Comparison of ENCODE assay signal across 8 cellular contexts in the genomic region with DNA sequence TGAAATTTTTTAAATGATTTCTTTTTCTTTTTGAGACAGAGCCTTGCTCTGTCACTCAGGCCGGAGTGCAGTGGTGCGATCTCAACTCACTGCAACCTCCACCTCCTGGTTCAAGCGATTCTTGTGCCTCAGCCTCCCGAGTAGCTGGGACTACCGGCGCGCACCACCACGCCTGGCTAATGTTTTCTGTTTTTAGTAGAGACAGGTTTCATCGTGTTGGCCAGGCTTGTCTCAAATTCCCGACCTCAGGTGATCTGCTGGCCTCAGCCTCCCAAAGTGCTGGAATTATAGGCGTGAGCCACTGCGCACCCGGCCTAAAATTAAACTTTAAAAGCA. TPM values are rescaled to one million over a fixed set of nuclear protein-coding genes. Genes with fewer than 3 reads are reported as not detected.
DNase-seq lines count a peak whose midpoint lies in the region; ATAC-seq and TF ChIP-seq lines count a peak whose summit lies in the region.
"Not testable (repeated sequence)": the region's sequence is repeated elsewhere in the genome, so short reads cannot be mapped to it uniquely, and the experiment has no call there.

No MANE protein-coding gene starts in this region.

- not testable (repeated sequence) for H3F3A ChIP-seq in neural progenitor cell (ENCODE audit: low read depth)

- not testable (repeated sequence) for H2BK120ac ChIP-seq in IMR-90 (ENCODE audit: low read depth, low read length)

- H3K14ac ChIP-seq in IMR-90 (replicated peaks; ENCODE audit: low read depth, low read length) = not testable (repeated sequence)

- H3K27me3 Mint-ChIP-seq in CD4-positive, CD25-positive, alpha-beta regulatory T cell; T-helper 17 cell; endothelial cell (ENCODE audit: unreplicated experiment); neural progenitor cell (ENCODE audit: insufficient read depth, low read depth): not testable (repeated sequence)

- not testable (repeated sequence) for H3K18ac ChIP-seq in IMR-90 (ENCODE audit: low read depth, low read length)

- not testable (repeated sequence) for H2BK5ac ChIP-seq in IMR-90 (ENCODE audit: low read depth, low read length, poor library complexity, severe bottlenecking)

- not testable (repeated sequence) for H4K20me1 ChIP-seq in IMR-90 (ENCODE audit: insufficient read depth, low read length)
- peaks cover 31% of the 10 kb centered on the region for H4K20me1 ChIP-seq in neural progenitor cell (ENCODE audit: low read depth)

- H3K79me1 ChIP-seq in IMR-90 (ENCODE audit: low read depth in 1 of 2, low read length in 2 of 2) = peaks cover 18 to 43% of the 10 kb centered on the region in 2 experiments; a peak in 3 of 4 replicates

- TF ChIP-seq POLR2A in IMR-90 (IDR thresholded peaks at IDR 0.05; ENCODE audit: low read depth, low read length) = not testable (repeated sequence)

- H3K23ac ChIP-seq in IMR-90 (ENCODE audit: low read depth, low read length) = not testable (repeated sequence)

- TF ChIP-seq CTCF in IMR-90 (conservative IDR thresholded peaks at IDR 0.05; ENCODE audit: low read depth, low read length); endothelial cell (IDR thresholded peaks at IDR 0.05; ENCODE audit: unreplicated experiment); neural progenitor cell (IDR thresholded peaks at IDR 0.05): not testable (repeated sequence)

- peak overlapping the region; percentile 92 to 97 (median 94) for H3K4me3 Mint-ChIP-seq in CD4-positive, CD25-positive, alpha-beta regulatory T cell
- H3K4me3 Mint-ChIP-seq in T-helper 17 cell (peak overlapping the region; percentile 97), endothelial cell (ENCODE audit: unreplicated experiment) (peak overlapping the region; percentile 95), neural progenitor cell (peak overlapping the region; percentile 93)

- peaks cover 33 to 61% (median 45%) of the 10 kb centered on the region in 4 donors for H3K4me1 Mint-ChIP-seq in CD4-positive, CD25-positive, alpha-beta regulatory T cell
- H3K4me1 Mint-ChIP-seq in T-helper 17 cell (peaks cover 25% of the 10 kb centered on the region), endothelial cell (ENCODE audit: unreplicated experiment) (peaks cover 10% of the 10 kb centered on the region), neural progenitor cell (peaks cover 18% of the 10 kb centered on the region)

- H2AK5ac ChIP-seq in IMR-90 (ENCODE audit: low read depth, low read length) = not testable (repeated sequence)

- not testable (repeated sequence) for H3K36me3 Mint-ChIP-seq in CD4-positive, CD25-positive, alpha-beta regulatory T cell; T-helper 17 cell (ENCODE audit: low read depth); endothelial cell (ENCODE audit: low read depth, unreplicated experiment); neural progenitor cell

- H3K36me3 ChIP-seq in CD4-positive, CD25-positive, alpha-beta regulatory T cell (ENCODE audit: control insufficient read depth, insufficient read depth, low read length); IMR-90 (ENCODE audit: control insufficient read depth, insufficient read depth, low read length); adipocyte (ENCODE audit: control insufficient read depth, insufficient read depth, low read length, severe bottlenecking); neural progenitor cell; subcutaneous abdominal adipose tissue (ENCODE audit: control insufficient read depth in 5 of 5, insufficient read depth in 5 of 5, low read length in 5 of 5): not testable (repeated sequence)

- peaks cover 63% of the 10 kb centered on the region for H3K79me2 ChIP-seq in neural progenitor cell (ENCODE audit: low read depth)

- in situ Hi-C loops in IMR-90 (cut with MboI; ENCODE audit: low sequenced_read_pairs) = not testable (repeated sequence)

- not testable (repeated sequence) for H3K27me3 ChIP-seq in CD4-positive, CD25-positive, alpha-beta regulatory T cell (ENCODE audit: control insufficient read depth, insufficient read depth, low read length); IMR-90 (ENCODE audit: control insufficient read depth, insufficient read depth, low read length); adipocyte (replicated peaks; ENCODE audit: control insufficient read depth, insufficient read depth, low read length); neural progenitor cell; subcutaneous abdominal adipose tissue (ENCODE audit: control insufficient read depth in 5 of 5, insufficient read depth in 4 of 5, low read length in 5 of 5)

- H2AK9ac ChIP-seq in IMR-90 (replicated peaks; ENCODE audit: low read depth, low read length, poor library complexity) = not testable (repeated sequence)

- dilution Hi-C loops in IMR-90 (cut with HindIII; ENCODE audit: low sequenced_read_pairs, unreplicated experiment) = not testable (repeated sequence)

- CTCF ChIA-PET in IMR-90 (lab: Yijun Ruan, JAX) = not testable (repeated sequence)

- H3K4me2 ChIP-seq in IMR-90 (ENCODE audit: low read depth, low read length) = peak overlapping the region; percentile 46; the same call in 1 of the 2 replicates
- peak overlapping the region; percentile 96 for H3K4me2 ChIP-seq in neural progenitor cell

- not testable (repeated sequence) for TF ChIP-seq RAD21 in IMR-90 (IDR thresholded peaks at IDR 0.05; ENCODE audit: low read length)

- H4K5ac ChIP-seq in IMR-90 (ENCODE audit: low read depth, low read length) = not testable (repeated sequence)

- not testable (repeated sequence) for H3K9me3 ChIP-seq in CD4-positive, CD25-positive, alpha-beta regulatory T cell (ENCODE audit: control insufficient read depth in 2 of 2, low read length in 2 of 2); IMR-90 (ENCODE audit: control insufficient read depth, insufficient read depth, low read length); T-helper 17 cell (ENCODE audit: control insufficient read depth, low read length, poor library complexity, severe bottlenecking); adipocyte (ENCODE audit: control insufficient read depth, low read length); iPS-18c (ENCODE audit: control insufficient read depth, insufficient read depth, low read length); neural progenitor cell (ENCODE audit: low read depth); subcutaneous abdominal adipose tissue (ENCODE audit: control insufficient read depth in 5 of 5, low read length in 5 of 5)

- POLR2A ChIA-PET in IMR-90 (lab: Charles Lee; ENCODE audit: unreplicated experiment) = not testable (repeated sequence)

- H3K9me3 Mint-ChIP-seq in CD4-positive, CD25-positive, alpha-beta regulatory T cell; endothelial cell (ENCODE audit: unreplicated experiment); neural progenitor cell: not testable (repeated sequence)

- WGBS in IMR-90 (ENCODE audit: extremely low coverage in 2 of 2, insufficient read length in 1 of 2), 2 experiments = 70% methylated on average over 2 of the region's 13 CpGs; no CpG with 5 or more reads in 1 of the 2 experiments

- H3K4ac ChIP-seq in IMR-90 (ENCODE audit: low read depth, low read length) = not testable (repeated sequence)

- not testable (repeated sequence) for H3K56ac ChIP-seq in IMR-90 (ENCODE audit: extremely low read depth, insufficient read depth, low read length)

- not testable (repeated sequence) for DNase-seq in CD4-positive, CD25-positive, alpha-beta regulatory T cell; IMR-90; T-helper 17 cell; adipocyte (ENCODE audit: low read depth); endothelial cell (ENCODE audit: low spot score); neural progenitor cell (ENCODE audit: low spot score)

- ATAC-seq in CD4-positive, CD25-positive, alpha-beta regulatory T cell (ENCODE audit: low read depth in 2 of 2); IMR-90 (ENCODE audit: low read depth); T-helper 17 cell: not testable (repeated sequence)

- H2BK15ac ChIP-seq in IMR-90 (ENCODE audit: low read depth, low read length) = not testable (repeated sequence)

- not testable (repeated sequence) for H2AFZ ChIP-seq in IMR-90 (replicated peaks; ENCODE audit: low read length, poor library complexity); neural progenitor cell (replicated peaks)

- not testable (repeated sequence) for H3K9ac ChIP-seq in IMR-90 (ENCODE audit: low read depth, low read length); neural progenitor cell; subcutaneous abdominal adipose tissue (ENCODE audit: low read length in 5 of 5)
- H3K9ac ChIP-seq in adipocyte (ENCODE audit: low read length) = peak overlapping the region; percentile 88

- not testable (repeated sequence) for BruUV-seq in IMR-90 (replicated peaks; lab: Mats Ljungman, UMichigan)

- not testable (repeated sequence) for H2BK20ac ChIP-seq in IMR-90 (ENCODE audit: low read depth, low read length)

- peak overlapping the region; percentile 97 for H3K27ac ChIP-seq in CD4-positive, CD25-positive, alpha-beta regulatory T cell (ENCODE audit: insufficient read depth, low read length, poor library complexity, severe bottlenecking)
- not testable (repeated sequence) for H3K27ac ChIP-seq in IMR-90 (ENCODE audit: insufficient read depth, low read length); neural progenitor cell; subcutaneous abdominal adipose tissue (ENCODE audit: low read depth, low read length)

- not testable (repeated sequence) for H4K91ac ChIP-seq in IMR-90 (ENCODE audit: insufficient read depth, low read depth, low read length)

- H4K8ac ChIP-seq in IMR-90 (ENCODE audit: low read depth in 2 of 2, low read length in 2 of 2) = not testable (repeated sequence)

- peaks cover 57% of the 10 kb centered on the region for H3K4me1 ChIP-seq in CD4-positive, CD25-positive, alpha-beta regulatory T cell (ENCODE audit: control insufficient read depth, insufficient read depth, low read length, poor library complexity, severe bottlenecking)
- not testable (repeated sequence) for H3K4me1 ChIP-seq in IMR-90 (ENCODE audit: control insufficient read depth, insufficient read depth, low read length)
- H3K4me1 ChIP-seq in adipocyte (ENCODE audit: control insufficient read depth, insufficient read depth, low read length) (peaks cover 29% of the 10 kb centered on the region), neural progenitor cell (peaks cover 27% of the 10 kb centered on the region), subcutaneous abdominal adipose tissue (ENCODE audit: control insufficient read depth in 5 of 5, insufficient read depth in 5 of 5, low read length in 5 of 5) (peaks cover 0 to 42% (median 29%) of the 10 kb centered on the region in 5 donors)

- intact Hi-C loops in IMR-90 (cut with micrococcal nuclease) = loop anchor here (10.0 kb wide), 1 partner anchor 54 kb away; no protein-coding TSS in a partner anchor

- peak overlapping the region in 2 of 3 donors; percentile 92 to 97 for H3K27ac Mint-ChIP-seq in CD4-positive, CD25-positive, alpha-beta regulatory T cell
- peak overlapping the region; percentile 89 for H3K27ac Mint-ChIP-seq in T-helper 17 cell
- not testable (repeated sequence) for H3K27ac Mint-ChIP-seq in endothelial cell (ENCODE audit: unreplicated experiment); neural progenitor cell

- peak overlapping the region; percentile 95 for H3K4me3 ChIP-seq in CD4-positive, CD25-positive, alpha-beta regulatory T cell (ENCODE audit: low read depth, low read length)
- H3K4me3 ChIP-seq in IMR-90 (ENCODE audit: insufficient read depth, low read depth, low read length) = peak overlapping the region; percentile 58; the same call in 1 of the 2 replicates
- peak overlapping the region; percentile 96 for H3K4me3 ChIP-seq in adipocyte (ENCODE audit: low read length)
- peak overlapping the region; percentile 24; the same call in 1 of the 2 replicates for H3K4me3 ChIP-seq in iPS-18c (ENCODE audit: insufficient read depth, low read depth, low read length)
- peak overlapping the region; percentile 94 for H3K4me3 ChIP-seq in neural progenitor cell
- peak overlapping the region in 3 of 5 donors; percentile 87 to 96 (median 89) for H3K4me3 ChIP-seq in subcutaneous abdominal adipose tissue (ENCODE audit: low read depth in 1 of 5, low read length in 5 of 5)

- H3K9me1 ChIP-seq in IMR-90 (ENCODE audit: insufficient read depth, low read length) = not testable (repeated sequence)

RNA-seq across cellular contexts. Expression of a gene that starts 1.4 kb away (rescaled TPM):
- total RNA-seq in CD4-positive, CD25-positive, alpha-beta regulatory T cell = 32.3 TPM
- polyA plus RNA-seq in CD4-positive, CD25-positive, alpha-beta regulatory T cell = 10 to 100 TPM; 32.4 to 36.0 (median 33.7) TPM
- total RNA-seq in IMR-90 (2012; rRNA removed) = 3.4 and 6.1 TPM in 2 replicates
- polyA plus RNA-seq in IMR-90 (2012; rRNA removed) = 2.3 and 2.8 TPM in 2 replicates
- 2.8 and 3.0 TPM in 2 replicates for polyA plus RNA-seq in IMR-90 (2012; cell fraction: cytosol; rRNA removed)
- polyA plus RNA-seq in IMR-90 (2012; cell fraction: nucleus; rRNA removed; ENCODE audit: low replicate concordance) = 4.0 and 4.2 TPM in 2 replicates
- total RNA-seq in T-helper 17 cell = 10 to 100 TPM; 25.1 to 26.0 TPM
- 8.6 TPM for total RNA-seq in endothelial cell (ENCODE audit: unreplicated experiment)
- total RNA-seq in neural progenitor cell (ENCODE audit: low replicate concordance) = 16.2 and 23.1 TPM in 2 replicates

Comparison
In these comparisons a context has a peak if more than half of its experiments do, and no peak if none do; other contexts are left out.
1. H3K4me3 ChIP-seq: peak in every context shown above with its lines; median percentile 96 in adipocyte; 95 in CD4-positive, CD25-positive, alpha-beta regulatory T cell; 94 in neural progenitor cell; 89 in subcutaneous abdominal adipose tissue; 58 in IMR-90; 24 in iPS-18c.